In genomic region chr9:129737479-129738269, GRCh38 we compare ENCODE assay signal across 8 cellular contexts. TPM values are rescaled to one million over a fixed set of nuclear protein-coding genes. Genes with fewer than 3 reads are reported as not detected.
A peak's percentile ranks its signal among the peaks of the same experiment; 100 is the strongest.
DNase-seq lines count a peak whose midpoint lies in the region; ATAC-seq and TF ChIP-seq lines count a peak whose summit lies in the region.

No MANE protein-coding gene starts in this region.

- ATAC-seq in HG03159 (IDR thresholded peaks at IDR 0.05; ENCODE audit: unreplicated experiment), result peak; percentile 79
- peak; percentile 96 for ATAC-seq in lower lobe of right lung
- no peak for ATAC-seq in HG03039 (IDR thresholded peaks at IDR 0.05; ENCODE audit: unreplicated experiment)

- intact Hi-C loops in dorsolateral prefrontal cortex (cut with DNase I), result loop anchor here (1.0 to 5.0 kb wide), 2 partner anchors 45 to 46 kb away; no protein-coding TSS in a partner anchor
- intact Hi-C loops in lower lobe of right lung (cut with DNase I), result no loop called here

- TF ChIP-seq CTCF in GM12865 (IDR thresholded peaks at IDR 0.05; ENCODE audit: insufficient read depth, low read depth, low read length, missing control alignments) (peak; percentile 91), dorsolateral prefrontal cortex (IDR thresholded peaks at IDR 0.05 in 54 of 56, conservative IDR thresholded peaks at IDR 0.05 in 2 of 56; ENCODE audit: low read depth in 1 of 56, partially characterized antibody in 56 of 56) (peak; percentile 86 to 99 (median 96)), lower lobe of right lung (IDR thresholded peaks at IDR 0.05) (peak; percentile 98)

- H3K4me3 ChIP-seq in GM12865 (ENCODE audit: low read depth, low read length) (peak overlapping the region; percentile 74), dorsolateral prefrontal cortex (peak overlapping the region; percentile 37 to 88 (median 67)), lower lobe of right lung (peak overlapping the region; percentile 70)

- no peaks in the 10 kb centered on the region for H3K36me3 ChIP-seq in lower lobe of right lung

- DNase-seq in GM12865 (ENCODE audit: low read depth), result peak; percentile 82
- DNase-seq in NCI-H524 treated with DMSO at 0.1 percent for 48 hours (lab: John Stamatoyannopoulos, UW), result peak; percentile 10
- DNase-seq in activated CD4-positive, alpha-beta T cell treated with anti-CD3 and anti-CD28 coated beads, Interleukin-2, amount 50 U/mL, for 4 hours, result peak; percentile 80 to 84
- DNase-seq in dorsolateral prefrontal cortex, result peak; percentile 56 to 85 (median 76)
- DNase-seq in lower lobe of right lung, result peak; percentile 89
- DNase-seq in stimulated activated CD4-positive, alpha-beta T cell treated with anti-CD3 and anti-CD28 coated beads, TNF-alpha, amount 100 ng/mL, for 1 hour (ENCODE audit: low read depth in 3 of 3, low spot score in 1 of 3), result peak; percentile 71 to 82 (median 71)

- no peaks in the 10 kb centered on the region for H3K4me1 ChIP-seq in lower lobe of right lung

- H3K27me3 ChIP-seq in dorsolateral prefrontal cortex (peaks cover 0 to 4% (median 0%) of the 10 kb centered on the region in 45 donors), lower lobe of right lung (ENCODE audit: low read depth) (peaks cover 2% of the 10 kb centered on the region)

- no peaks in the 10 kb centered on the region for H3K9me3 ChIP-seq in lower lobe of right lung

- H3K27ac ChIP-seq in dorsolateral prefrontal cortex (peak overlapping the region in 19 of 59 donors; percentile 9 to 86 (median 53)), lower lobe of right lung (peak overlapping the region; percentile 85)

RNA-seq across cellular contexts. Expression of gene PTGES, which starts 15.2 kb away (rescaled TPM):
- total RNA-seq in dorsolateral prefrontal cortex (1 to 10 TPM; 1.2 to 9.2 (median 2.9) TPM), lower lobe of right lung (3.9 TPM)

Comparison
In these comparisons a context has a peak if more than half of its experiments do, and no peak if none do; other contexts are left out.
1. DNase-seq: peak in every context shown above with its lines; median percentile 89 in lower lobe of right lung; 82 in GM12865; 82 in activated CD4-positive, alpha-beta T cell treated with anti-CD3 and anti-CD28 coated beads, Interleukin-2, amount 50 U/mL, for 4 hours; 76 in dorsolateral prefrontal cortex; 71 in stimulated activated CD4-positive, alpha-beta T cell treated with anti-CD3 and anti-CD28 coated beads, TNF-alpha, amount 100 ng/mL, for 1 hour; 10 in NCI-H524 treated with DMSO at 0.1 percent for 48 hours.